ENCODE assay signal across 8 cellular contexts in genomic region chr3:134485620-134486576, GRCh38. TPM values are rescaled to one million over a fixed set of nuclear protein-coding genes. Genes with fewer than 3 reads are reported as not detected.
DNase-seq lines count a peak whose midpoint lies in the region; TF ChIP-seq lines count a peak whose summit lies in the region.

Gene ANAPC13 (minus strand): TSS chr3:134485985. CDS start chr3:134482904, 3,081 bp downstream.
Gene CEP63 (plus strand): TSS chr3:134486057. CDS start chr3:134495321, 9,264 bp downstream.

- in situ Hi-C loops in HAP-1 (cut with MboI; ENCODE audit: low sequenced_read_pairs): loop anchor here (25.0 kb wide), 1 partner anchor 824 kb away; the partner anchor contains the start of gene TOPBP1

- DNase-seq in HAP-1 (ENCODE audit: low spot score in 2 of 2) (peak; percentile 96 to 98), MM.1S (peak; percentile 99), SIG-M5 (lab: John Stamatoyannopoulos, UW) (peak; percentile 94), activated gamma-delta T cell (lab: John Stamatoyannopoulos, UW) (peak; percentile 78), fibroblast of villous mesenchyme (ENCODE audit: low read depth) (peak; percentile 99), neural crest cell (ENCODE audit: low read depth, low spot score) (peak; percentile 84)

- H3K4me3 ChIP-seq in HAP-1 (peak within 1 kb of the TSS; percentile 75), MM.1S (ENCODE audit: low read length) (peak within 1 kb of the TSS; percentile 95), fibroblast of villous mesenchyme (ENCODE audit: low read depth, low read length) (peak within 1 kb of the TSS; percentile 85), stomach smooth muscle (ENCODE audit: low read length in 2 of 2) (peak within 1 kb of the TSS; percentile 87 to 98)

- no peaks in the 10 kb centered on the region for H3K9me2 ChIP-seq in MM.1S (replicated peaks; ENCODE audit: insufficient read depth, low read length)

- H3K36me3 Mint-ChIP-seq in neural crest cell (ENCODE audit: low read depth): peaks cover 10% of the 10 kb centered on the region

- no peaks in the 10 kb centered on the region for H4K20me1 ChIP-seq in MM.1S (ENCODE audit: insufficient read depth, low read length)

- H3K4me1 Mint-ChIP-seq in neural crest cell: peaks cover 28% of the 10 kb centered on the region

- H3K9me3 Mint-ChIP-seq in neural crest cell: peaks cover 4% of the 10 kb centered on the region

- H3K79me2 ChIP-seq in MM.1S (ENCODE audit: low read length): peaks cover 71% of the 10 kb centered on the region

- H3K9me3 ChIP-seq in ES-I3 (ENCODE audit: control insufficient read depth, insufficient read depth, low read length) (no peaks in the 10 kb centered on the region), HAP-1 (no peaks in the 10 kb centered on the region), MM.1S (replicated peaks; ENCODE audit: insufficient read depth, low read length) (no peaks in the 10 kb centered on the region), stomach smooth muscle (ENCODE audit: control insufficient read depth in 2 of 2, low read length in 2 of 2) (no peaks in the 10 kb centered on the region)

- H3K27ac ChIP-seq in MM.1S (ENCODE audit: low read length) (peak within 1 kb of the TSS; percentile 89), stomach smooth muscle (ENCODE audit: low read length) (peak within 1 kb of the TSS; percentile 97)

- H3K9ac ChIP-seq in ES-I3 (ENCODE audit: low read depth, low read length): peak within 1 kb of the TSS; percentile 78
- peak within 1 kb of the TSS; percentile 97 for H3K9ac ChIP-seq in MM.1S (ENCODE audit: low read length)
- peak within 1 kb of the TSS; percentile 91 to 99 for H3K9ac ChIP-seq in stomach smooth muscle (ENCODE audit: low read length in 2 of 2)

- H3F3A ChIP-seq in MM.1S (ENCODE audit: insufficient read depth, low read length): peaks cover 10% of the 10 kb centered on the region

- peak within 1 kb of the TSS; percentile 97 for H3K4me2 ChIP-seq in MM.1S (ENCODE audit: low read depth, low read length)

- H3K27me3 ChIP-seq in HAP-1 (ENCODE audit: low read depth) (0 out of 2 replicates have a peak, but pooled peaks cover under 1% of the 10 kb centered on the region), MM.1S (replicated peaks; ENCODE audit: insufficient read depth, low read length) (no peaks in the 10 kb centered on the region), stomach smooth muscle (ENCODE audit: control insufficient read depth in 1 of 2, insufficient read depth in 2 of 2, low read length in 2 of 2) (no peaks in the 10 kb centered on the region)

- TF ChIP-seq CTCF in MM.1S (IDR thresholded peaks at IDR 0.05; ENCODE audit: low read length) (no peak), fibroblast of villous mesenchyme (IDR thresholded peaks at IDR 0.05; ENCODE audit: insufficient read depth, low read depth, low read length) (no peak), neural crest cell (conservative IDR thresholded peaks at IDR 0.05) (no peak)

- H3K36me3 ChIP-seq in ES-I3 (ENCODE audit: insufficient read depth, low read length): peaks cover 11% of the 10 kb centered on the region
- peaks cover 18% of the 10 kb centered on the region for H3K36me3 ChIP-seq in HAP-1 (replicated peaks)
- peaks cover 1% of the 10 kb centered on the region; the same call in 1 of the 2 replicates for H3K36me3 ChIP-seq in MM.1S (replicated peaks; ENCODE audit: insufficient read depth, low read length)
- H3K36me3 ChIP-seq in stomach smooth muscle (ENCODE audit: control insufficient read depth in 2 of 2, insufficient read depth in 2 of 2, low read length in 2 of 2): peaks cover under 1 to 14% of the 10 kb centered on the region in 2 donors

- peaks cover 11% of the 10 kb centered on the region; the same call in 1 of the 2 replicates for H3K4me1 ChIP-seq in ES-I3 (ENCODE audit: insufficient read depth, low read length)
- H3K4me1 ChIP-seq in HAP-1: peaks cover 8% of the 10 kb centered on the region
- peaks cover 10% of the 10 kb centered on the region for H3K4me1 ChIP-seq in MM.1S (ENCODE audit: low read length)
- H3K4me1 ChIP-seq in stomach smooth muscle (ENCODE audit: control insufficient read depth, insufficient read depth, low read length): peaks cover 24% of the 10 kb centered on the region

- H3K27me3 Mint-ChIP-seq in neural crest cell (ENCODE audit: low read depth): no peaks in the 10 kb centered on the region

- peak within 1 kb of the TSS; percentile 94 for H2AFZ ChIP-seq in MM.1S (ENCODE audit: low read length)

- H3K4me3 Mint-ChIP-seq in neural crest cell: peak within 1 kb of the TSS; percentile 96

- peak within 1 kb of the TSS; percentile 97 for H3K27ac Mint-ChIP-seq in neural crest cell (ENCODE audit: unreplicated experiment)

RNA-seq across cellular contexts. Expression of gene ANAPC13, which starts in this region (rescaled TPM):
- total RNA-seq in fibroblast of villous mesenchyme: 57.0 and 95.9 TPM in 2 replicates
- total RNA-seq in neural crest cell: 71.8 and 73.0 TPM in 2 replicates

RNA-seq across cellular contexts. Expression of gene CEP63, which starts in this region (rescaled TPM):
- total RNA-seq in fibroblast of villous mesenchyme: 13.8 and 21.9 TPM in 2 replicates
- total RNA-seq in neural crest cell: 27.0 and 31.8 TPM in 2 replicates

Comparison
In these comparisons a context has a peak if more than half of its experiments do, and no peak if none do; other contexts are left out.
1. Peak in every context shown above with its lines: DNase-seq, H3K4me3 ChIP-seq and H3K27ac ChIP-seq.